Comparison of ENCODE assay signal across 21 cellular contexts in the genomic region with DNA sequence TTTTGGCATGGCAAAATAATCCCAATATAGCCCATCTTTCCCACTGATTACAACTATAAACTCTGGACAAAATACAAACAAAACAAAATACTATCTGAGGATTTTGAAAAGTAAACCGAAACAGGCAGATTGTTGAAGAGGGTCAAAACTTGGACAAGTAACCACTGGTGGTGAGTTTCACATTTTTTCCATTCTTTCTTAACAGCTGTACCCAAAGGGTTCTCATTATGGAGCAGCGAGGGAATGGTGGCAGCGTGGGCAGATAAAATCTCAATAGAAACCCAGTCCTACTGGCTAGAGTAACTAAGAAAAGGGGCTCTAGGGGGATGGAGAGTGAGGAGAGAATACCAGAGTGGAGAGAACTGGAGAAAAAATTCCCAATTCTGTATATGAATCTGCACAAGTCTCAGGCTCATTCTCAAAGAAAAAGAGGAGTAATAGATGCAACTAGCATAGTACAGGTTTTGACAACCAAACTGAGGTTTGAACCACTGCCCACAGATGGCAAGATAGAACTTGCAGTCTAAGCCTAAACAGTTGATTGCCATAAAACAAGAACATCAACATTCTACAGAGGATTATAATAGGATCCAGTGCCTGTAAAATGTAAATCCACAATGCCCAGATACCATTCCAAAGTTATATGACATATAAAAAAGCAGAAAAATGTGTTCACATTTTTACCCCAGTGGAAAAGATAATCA.
A peak's percentile ranks its signal among the peaks of the same experiment; 100 is the strongest.
DNase-seq lines count a peak whose midpoint lies in the region; FAIRE-seq and TF ChIP-seq lines count a peak whose summit lies in the region.
"Had no signal": no experiment of that assay in that cellular context is flagged by ENCODE, and none has a peak within 500 bp of the region (broad histone marks: within the 10 kb centered on the region; RNA-seq: fewer than 3 reads in every experiment).

No MANE protein-coding gene starts in this region.

- H3K9me3 ChIP-seq in WERI-Rb-1 (ENCODE audit: severe bottlenecking), result no peaks in the 10 kb centered on the region

- TF ChIP-seq CTCF in bronchial epithelial cell (IDR thresholded peaks at IDR 0.05; ENCODE audit: insufficient read depth, low read length, severe bottlenecking) (no peak), WERI-Rb-1 (IDR thresholded peaks at IDR 0.05; ENCODE audit: low read depth, low read length) (no peak)

- no peak overlapping the region for H3K4me3 ChIP-seq in bronchial epithelial cell (ENCODE audit: low read depth, low read length)
- H3K4me3 ChIP-seq in WERI-Rb-1 (ENCODE audit: low read depth, low read length), result no peak overlapping the region
- H3K4me3 ChIP-seq: BLaER1, GM12878, PC-9 had no signal

- FAIRE-seq in bronchial epithelial cell (lab: Jason Lieb, UNC), result no peak
- FAIRE-seq: G401.6, GM12878, H1, HepG2 had no signal

- H3K27me3 ChIP-seq in bronchial epithelial cell (ENCODE audit: control insufficient read depth, insufficient read depth, low read length), result no peaks in the 10 kb centered on the region
- no peaks in the 10 kb centered on the region for H3K27me3 ChIP-seq in WERI-Rb-1 (ENCODE audit: insufficient read depth, low read depth, severe bottlenecking)
- H3K27me3 ChIP-seq: BLaER1 had no signal

- no peaks in the 10 kb centered on the region for H3K36me3 ChIP-seq in bronchial epithelial cell (ENCODE audit: control insufficient read depth, insufficient read depth, low read length)
- H3K36me3 ChIP-seq in WERI-Rb-1, result no peaks in the 10 kb centered on the region
- H3K36me3 ChIP-seq: BLaER1 had no signal

- DNase-seq in EH (ENCODE audit: low read depth) (peak; percentile 9), RPMI7951 (ENCODE audit: low read depth) (peak; percentile 48), bronchial epithelial cell (ENCODE audit: low read depth) (peak; percentile 82), myocyte (ENCODE audit: low read depth) (peak; percentile 84), HCEC 1CT (no peak), AG08396 (ENCODE audit: low spot score) (no peak), WERI-Rb-1 (no peak)
- DNase-seq in activated CD4-positive, alpha-beta T cell treated with anti-CD3 and anti-CD28 coated beads for 48 hours, result no peak
- DNase-seq: CD8-positive, alpha-beta T cell; KG1; MM.1S; NCI-H1092 treated with DMSO at 0.1 percent for 48 hours; NCI-H2081 treated with DMSO at 0.1 percent for 48 hours; NCI-H2227 treated with DMSO at 0.1 percent for 48 hours; NCI-H524; PC-9 had no signal

- H3K27ac ChIP-seq in WERI-Rb-1, result no peak overlapping the region
- H3K27ac ChIP-seq: BLaER1, PC-9 had no signal

Comparison
In these comparisons a context has a peak if more than half of its experiments do, and no peak if none do; other contexts are left out.
1. DNase-seq: peak in EH (single experiment), RPMI7951 (single experiment), bronchial epithelial cell (single experiment) and myocyte (single experiment); none in activated CD4-positive, alpha-beta T cell treated with anti-CD3 and anti-CD28 coated beads for 48 hours (single experiment), HCEC 1CT (single experiment), AG08396 (single experiment) and WERI-Rb-1 (single experiment).